In the genomic region with DNA sequence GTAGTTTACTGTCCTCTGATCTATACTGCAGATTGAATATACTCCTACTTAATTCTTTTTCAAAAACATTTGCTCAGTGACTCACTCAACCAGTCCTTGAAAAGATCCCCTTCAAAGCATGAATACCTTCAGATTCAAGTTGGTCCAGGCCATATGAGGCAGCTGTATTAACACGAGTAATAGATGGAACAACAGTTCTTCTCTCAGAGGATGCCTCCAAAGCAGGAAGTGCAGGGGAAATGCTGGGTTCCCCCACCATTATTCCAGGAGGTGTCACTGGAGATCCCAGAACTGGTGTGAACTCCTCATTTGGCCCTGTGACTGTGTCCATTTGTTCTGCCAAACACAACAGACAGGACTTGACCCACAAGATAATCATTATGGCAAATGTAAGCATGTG, we compare ENCODE assay signal across 2 cellular contexts.
TF ChIP-seq lines count a peak whose summit lies in the region.

No MANE protein-coding gene starts in this region.

TF ChIP-seq in HEK293, 187 proteins besides CTCF, POLR2A, EP300 and RAD21 (continued from another document):
- TF ChIP-seq, protein P1, sequence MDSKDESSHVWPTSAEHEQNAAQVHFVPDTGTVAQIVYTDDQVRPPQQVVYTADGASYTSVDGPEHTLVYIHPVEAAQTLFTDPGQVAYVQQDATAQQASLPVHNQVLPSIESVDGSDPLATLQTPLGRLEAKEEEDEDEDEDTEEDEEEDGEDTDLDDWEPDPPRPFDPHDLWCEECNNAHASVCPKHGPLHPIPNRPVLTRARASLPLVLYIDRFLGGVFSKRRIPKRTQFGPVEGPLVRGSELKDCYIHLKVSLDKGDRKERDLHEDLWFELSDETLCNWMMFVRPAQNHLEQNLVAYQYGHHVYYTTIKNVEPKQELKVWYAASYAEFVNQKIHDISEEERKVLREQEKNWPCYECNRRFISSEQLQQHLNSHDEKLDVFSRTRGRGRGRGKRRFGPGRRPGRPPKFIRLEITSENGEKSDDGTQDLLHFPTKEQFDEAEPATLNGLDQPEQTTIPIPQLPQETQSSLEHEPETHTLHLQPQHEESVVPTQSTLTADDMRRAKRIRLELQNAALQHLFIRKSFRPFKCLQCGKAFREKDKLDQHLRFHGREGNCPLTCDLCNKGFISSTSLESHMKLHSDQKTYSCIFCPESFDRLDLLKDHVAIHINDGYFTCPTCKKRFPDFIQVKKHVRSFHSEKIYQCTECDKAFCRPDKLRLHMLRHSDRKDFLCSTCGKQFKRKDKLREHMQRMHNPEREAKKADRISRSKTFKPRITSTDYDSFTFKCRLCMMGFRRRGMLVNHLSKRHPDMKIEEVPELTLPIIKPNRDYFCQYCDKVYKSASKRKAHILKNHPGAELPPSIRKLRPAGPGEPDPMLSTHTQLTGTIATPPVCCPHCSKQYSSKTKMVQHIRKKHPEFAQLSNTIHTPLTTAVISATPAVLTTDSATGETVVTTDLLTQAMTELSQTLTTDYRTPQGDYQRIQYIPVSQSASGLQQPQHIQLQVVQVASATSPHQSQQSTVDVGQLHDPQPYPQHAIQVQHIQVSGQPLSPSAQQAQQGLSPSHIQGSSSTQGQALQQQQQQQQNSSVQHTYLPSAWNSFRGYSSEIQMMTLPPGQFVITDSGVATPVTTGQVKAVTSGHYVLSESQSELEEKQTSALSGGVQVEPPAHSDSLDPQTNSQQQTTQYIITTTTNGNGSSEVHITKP (tag by site-specific recombination; IDR thresholded peaks at IDR 0.05): 0 out of 2 replicates have a peak, but pooled peaks have one; percentile 14
- no peak for TF ChIP-seq OVOL3 (tag by site-specific recombination; IDR thresholded peaks at IDR 0.05)

TF ChIP-seq in K562, 482 proteins besides CTCF, POLR2A, EP300 and RAD21 (continued from another document):
- TF ChIP-seq, protein P2, sequence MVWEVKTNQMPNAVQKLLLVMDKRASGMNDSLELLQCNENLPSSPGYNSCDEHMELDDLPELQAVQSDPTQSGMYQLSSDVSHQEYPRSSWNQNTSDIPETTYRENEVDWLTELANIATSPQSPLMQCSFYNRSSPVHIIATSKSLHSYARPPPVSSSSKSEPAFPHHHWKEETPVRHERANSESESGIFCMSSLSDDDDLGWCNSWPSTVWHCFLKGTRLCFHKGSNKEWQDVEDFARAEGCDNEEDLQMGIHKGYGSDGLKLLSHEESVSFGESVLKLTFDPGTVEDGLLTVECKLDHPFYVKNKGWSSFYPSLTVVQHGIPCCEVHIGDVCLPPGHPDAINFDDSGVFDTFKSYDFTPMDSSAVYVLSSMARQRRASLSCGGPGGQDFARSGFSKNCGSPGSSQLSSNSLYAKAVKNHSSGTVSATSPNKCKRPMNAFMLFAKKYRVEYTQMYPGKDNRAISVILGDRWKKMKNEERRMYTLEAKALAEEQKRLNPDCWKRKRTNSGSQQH (CRISPR knock-in tag; IDR thresholded peaks at IDR 0.05): no peak
- TF ChIP-seq SREBF1 (IDR thresholded peaks at IDR 0.05; ENCODE audit: borderline replicate concordance, low read depth, low read length) (no peak), SPI1 (IDR thresholded peaks at IDR 0.05; ENCODE audit: borderline replicate concordance, low read depth, low read length) (peak; percentile 57; the same call in 1 of the 2 replicates), ZNF436 (CRISPR knock-in tag; IDR thresholded peaks at IDR 0.05) (no peak)
